Comparison of ENCODE assay signal across 23 cellular contexts in the genomic region with DNA sequence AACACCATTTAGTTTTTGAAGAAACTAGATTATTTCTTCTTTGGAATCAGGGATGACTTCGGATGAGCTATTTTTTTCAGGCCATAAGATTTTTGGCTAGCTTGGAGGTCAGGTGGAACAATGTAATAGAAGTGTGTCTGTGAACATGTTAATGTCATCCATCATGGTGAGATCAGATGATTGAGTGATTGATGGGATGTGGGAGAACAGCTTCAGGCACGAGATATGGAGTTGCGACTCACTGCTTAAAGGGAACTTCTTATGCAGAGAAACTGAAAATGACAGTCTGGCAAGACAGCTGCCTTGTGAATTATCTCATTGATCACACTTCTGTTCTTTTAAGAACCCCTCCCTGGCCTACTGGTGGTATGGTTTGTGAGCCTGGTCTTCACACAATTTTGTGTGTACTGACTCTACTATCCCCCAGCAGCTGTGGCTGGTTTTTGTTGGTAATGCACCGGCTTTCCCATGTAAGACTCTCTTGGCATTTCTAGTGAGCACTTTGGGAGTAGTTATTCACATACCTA.
"Had no signal": no experiment of that assay in that cellular context is flagged by ENCODE, and none has a peak within 500 bp of the region (broad histone marks: within the 10 kb centered on the region; RNA-seq: fewer than 3 reads in every experiment).

No MANE protein-coding gene starts in this region.

- FAIRE-seq: kidney had no signal

- H3K27me3 Mint-ChIP-seq: dendritic cell treated with granulocyte-macrophage colony-stimulating factor and Interleukin-4, amounts not matched to agents 40 ng/mL and 50 ng/mL, for 4 days; naive B cell had no signal

- DNase-seq: esophagus squamous epithelium; foreskin keratinocyte; head of caudate nucleus; kidney; left cardiac atrium; left ventricle myocardium inferior; mesendoderm; naive B cell; psoas muscle; retina; right lobe of liver; stimulated activated CD4-positive, alpha-beta T cell treated with anti-CD3 and anti-CD28 coated beads, Interleukin-4, amount 100 ng/mL, for 1 hour; stimulated activated CD8-positive, alpha-beta memory T cell treated with anti-CD3 and anti-CD28 coated beads, Interleukin-4, amount 100 ng/mL, for 48 hours; stimulated activated naive CD8-positive, alpha-beta T cell treated with anti-CD3 and anti-CD28 coated beads, Interleukin-15, Interleukin-2, amounts not matched to agents 100 U/mL and 50 U/mL, for 24 hours; upper lobe of right lung had no signal

- H3K27ac Mint-ChIP-seq: dendritic cell treated with granulocyte-macrophage colony-stimulating factor and Interleukin-4, amounts not matched to agents 40 ng/mL and 50 ng/mL, for 4 days; naive B cell; stimulated activated effector memory CD8-positive, alpha-beta T cell treated with anti-CD3 and anti-CD28 coated beads, Interleukin-12 subunit alpha, Interleukin-12 subunit beta, amount 100 ng/mL, for 72 hours had no signal

- H3K9me3 ChIP-seq: esophagus squamous epithelium, left ventricle myocardium inferior, psoas muscle, right lobe of liver, tibial nerve, upper lobe of right lung, vagina had no signal

- H3K4me3 ChIP-seq: esophagus squamous epithelium, hepatocyte, left ventricle myocardium inferior, lung, psoas muscle, right lobe of liver, tibial nerve, upper lobe of right lung, vagina had no signal

- H3K4me3 Mint-ChIP-seq: dendritic cell treated with granulocyte-macrophage colony-stimulating factor and Interleukin-4, amounts not matched to agents 40 ng/mL and 50 ng/mL, for 4 days; naive B cell; nephron; stimulated activated effector memory CD8-positive, alpha-beta T cell treated with anti-CD3 and anti-CD28 coated beads, Interleukin-12 subunit alpha, Interleukin-12 subunit beta, amount 100 ng/mL, for 72 hours had no signal

- H3K9me3 Mint-ChIP-seq: dendritic cell treated with granulocyte-macrophage colony-stimulating factor and Interleukin-4, amounts not matched to agents 40 ng/mL and 50 ng/mL, for 4 days; nephron had no signal

- H3K4me1 Mint-ChIP-seq: naive B cell; stimulated activated effector memory CD8-positive, alpha-beta T cell treated with anti-CD3 and anti-CD28 coated beads, Interleukin-12 subunit alpha, Interleukin-12 subunit beta, amount 100 ng/mL, for 72 hours had no signal

- ATAC-seq: foreskin keratinocyte; left cardiac atrium; psoas muscle; right lobe of liver; stimulated activated effector memory CD8-positive, alpha-beta T cell treated with anti-CD3 and anti-CD28 coated beads, Interleukin-12 subunit alpha, Interleukin-12 subunit beta, amount 100 ng/mL, for 72 hours; stimulated activated naive CD8-positive, alpha-beta T cell treated with anti-CD3 and anti-CD28 coated beads, Interleukin-15, Interleukin-2, amounts not matched to agents 100 U/mL and 50 U/mL, for 24 hours; upper lobe of right lung had no signal

- H3K79me2 ChIP-seq: hepatocyte, parathyroid adenoma had no signal

- H3K9ac ChIP-seq: parathyroid adenoma had no signal

- H3K27ac ChIP-seq: esophagus squamous epithelium, foreskin keratinocyte, hepatocyte, left ventricle myocardium inferior, parathyroid adenoma, psoas muscle, right lobe of liver, tibial nerve, upper lobe of right lung, vagina had no signal

- H3K36me3 ChIP-seq: esophagus squamous epithelium, left ventricle myocardium inferior, right lobe of liver, tibial nerve, upper lobe of right lung, vagina had no signal

- H3K36me3 Mint-ChIP-seq: naive B cell; stimulated activated effector memory CD8-positive, alpha-beta T cell treated with anti-CD3 and anti-CD28 coated beads, Interleukin-12 subunit alpha, Interleukin-12 subunit beta, amount 100 ng/mL, for 72 hours had no signal

- H3K4me2 ChIP-seq: hepatocyte had no signal

- H3K4me1 ChIP-seq: esophagus squamous epithelium, foreskin keratinocyte, left ventricle myocardium inferior, parathyroid adenoma, psoas muscle, right lobe of liver, upper lobe of right lung had no signal

- H2AFZ ChIP-seq: hepatocyte, parathyroid adenoma had no signal

- H3K27me3 ChIP-seq: esophagus squamous epithelium, foreskin keratinocyte, hepatocyte, right lobe of liver, tibial nerve, upper lobe of right lung, vagina had no signal
